Comparison of ENCODE assay signal across 21 cellular contexts in genomic region chr1:11357291-11357690, GRCh38.
DNase-seq lines count a peak whose midpoint lies in the region; ATAC-seq and TF ChIP-seq lines count a peak whose summit lies in the region.
"Had no signal": no experiment of that assay in that cellular context is flagged by ENCODE, and none has a peak within 500 bp of the region (broad histone marks: within the 10 kb centered on the region; RNA-seq: fewer than 3 reads in every experiment).

No MANE protein-coding gene starts in this region.

- H3K36me3 ChIP-seq in BLaER1 (no peaks in the 10 kb centered on the region), osteoblast (ENCODE audit: insufficient read depth, low read length) (no peaks in the 10 kb centered on the region), upper lobe of left lung (no peaks in the 10 kb centered on the region)
- H3K36me3 ChIP-seq: MG63 had no signal

- no peak for TF ChIP-seq EP300 in upper lobe of left lung (IDR thresholded peaks at IDR 0.05)

- no peaks in the 10 kb centered on the region for H3K79me2 ChIP-seq in osteoblast (ENCODE audit: insufficient read depth, low read length)

- H3K4me3 ChIP-seq in BLaER1 (no peak overlapping the region), osteoblast (ENCODE audit: insufficient read depth, low read length) (no peak overlapping the region), upper lobe of left lung (no peak overlapping the region)
- H3K4me3 ChIP-seq: MG63, PC-9 had no signal

- H3K9ac ChIP-seq in BLaER1 = peak overlapping the region; percentile 31; the same call in 1 of the 2 replicates
- H3K9ac ChIP-seq: KMS-11 had no signal

- H3K27ac ChIP-seq in BLaER1 = peak overlapping the region; percentile 37
- H3K27ac ChIP-seq in angular gyrus (ENCODE audit: low read depth, low read length) = peak overlapping the region; percentile 78
- no peak overlapping the region for H3K27ac ChIP-seq in osteoblast (ENCODE audit: low read depth, low read length)
- H3K27ac ChIP-seq in upper lobe of left lung = no peak overlapping the region
- H3K27ac ChIP-seq: KMS-11, PC-9 had no signal

- no peak for TF ChIP-seq POLR2A in upper lobe of left lung (IDR thresholded peaks at IDR 0.05)

- H3K4me1 ChIP-seq in BLaER1 = peaks cover 78% of the 10 kb centered on the region
- H3K4me1 ChIP-seq in osteoblast (ENCODE audit: insufficient read depth, low read length) = no peaks in the 10 kb centered on the region
- no peaks in the 10 kb centered on the region for H3K4me1 ChIP-seq in upper lobe of left lung

- H3K9me3 ChIP-seq in BLaER1 (no peaks in the 10 kb centered on the region), osteoblast (ENCODE audit: low read depth, low read length) (no peaks in the 10 kb centered on the region), upper lobe of left lung (no peaks in the 10 kb centered on the region)
- H3K9me3 ChIP-seq: MG63 had no signal

- 50 to 53% methylated on average over 15 of the region's 15 CpGs for WGBS in upper lobe of left lung, 2 donors

- H3K27me3 ChIP-seq in BLaER1 (no peaks in the 10 kb centered on the region), osteoblast (ENCODE audit: insufficient read depth, low read length) (peaks cover 37% of the 10 kb centered on the region), upper lobe of left lung (peaks cover 0 to 6% (median 0%) of the 10 kb centered on the region in 4 donors)
- H3K27me3 ChIP-seq: MG63 had no signal

- H4K20me1 ChIP-seq in BLaER1 (no peaks in the 10 kb centered on the region), osteoblast (ENCODE audit: insufficient read depth, low read length) (no peaks in the 10 kb centered on the region)

- no peak overlapping the region for H2AFZ ChIP-seq in osteoblast (ENCODE audit: low read length)
- H2AFZ ChIP-seq: PC-9 had no signal

- H3K4me2 ChIP-seq in BLaER1 (peak overlapping the region; percentile 77), osteoblast (ENCODE audit: insufficient read depth, low read length) (no peak overlapping the region)
- H3K4me2 ChIP-seq: KMS-11, PC-9 had no signal

- no peak for ATAC-seq in upper lobe of left lung (ENCODE audit: low FRiP score in 2 of 2)
- ATAC-seq: HepG2 had no signal

- DNase-seq in hippocampal formation (lab: John Stamatoyannopoulos, UW) (peak; percentile 6 to 7), osteoblast (ENCODE audit: insufficient read length, low spot score, missing footprints) (peak; percentile 34), upper lobe of left lung (no peak), HUDEP-2 (lab: John Stamatoyannopoulos, UW; ENCODE audit: unreplicated experiment in 76 of 76) (no peak), SHP77 (lab: John Stamatoyannopoulos, UW) (no peak), DMS153 (lab: John Stamatoyannopoulos, UW) (no peak)
- DNase-seq: Calu3; CD4-positive, CD25-positive, alpha-beta regulatory T cell; DMS79 treated with DMSO at 0.1 percent for 48 hours; GDM1; GOT3; HFFc6; MG63; NCI-H1105; NCI-H1694 treated with DMSO at 0.1 percent for 48 hours; PC-9; Right ventricle myocardium superior had no signal

- TF ChIP-seq CTCF in osteoblast (IDR thresholded peaks at IDR 0.05; ENCODE audit: extremely low read depth, low read depth, low read length) = no peak
- no peak for TF ChIP-seq CTCF in upper lobe of left lung (IDR thresholded peaks at IDR 0.05)

Comparison
In these comparisons a context has a peak if more than half of its experiments do, and no peak if none do; other contexts are left out.
1. H3K27ac ChIP-seq: peak in BLaER1 (single experiment) and angular gyrus (single experiment); none in osteoblast (single experiment) and upper lobe of left lung (0 of 4).
2. DNase-seq: peak in hippocampal formation (2 of 2) and osteoblast (single experiment); none in upper lobe of left lung (0 of 2), HUDEP-2 (0 of 76), SHP77 (0 of 2) and DMS153 (single experiment).